19 cellular contexts compared by ENCODE assay signal in the genomic region with DNA sequence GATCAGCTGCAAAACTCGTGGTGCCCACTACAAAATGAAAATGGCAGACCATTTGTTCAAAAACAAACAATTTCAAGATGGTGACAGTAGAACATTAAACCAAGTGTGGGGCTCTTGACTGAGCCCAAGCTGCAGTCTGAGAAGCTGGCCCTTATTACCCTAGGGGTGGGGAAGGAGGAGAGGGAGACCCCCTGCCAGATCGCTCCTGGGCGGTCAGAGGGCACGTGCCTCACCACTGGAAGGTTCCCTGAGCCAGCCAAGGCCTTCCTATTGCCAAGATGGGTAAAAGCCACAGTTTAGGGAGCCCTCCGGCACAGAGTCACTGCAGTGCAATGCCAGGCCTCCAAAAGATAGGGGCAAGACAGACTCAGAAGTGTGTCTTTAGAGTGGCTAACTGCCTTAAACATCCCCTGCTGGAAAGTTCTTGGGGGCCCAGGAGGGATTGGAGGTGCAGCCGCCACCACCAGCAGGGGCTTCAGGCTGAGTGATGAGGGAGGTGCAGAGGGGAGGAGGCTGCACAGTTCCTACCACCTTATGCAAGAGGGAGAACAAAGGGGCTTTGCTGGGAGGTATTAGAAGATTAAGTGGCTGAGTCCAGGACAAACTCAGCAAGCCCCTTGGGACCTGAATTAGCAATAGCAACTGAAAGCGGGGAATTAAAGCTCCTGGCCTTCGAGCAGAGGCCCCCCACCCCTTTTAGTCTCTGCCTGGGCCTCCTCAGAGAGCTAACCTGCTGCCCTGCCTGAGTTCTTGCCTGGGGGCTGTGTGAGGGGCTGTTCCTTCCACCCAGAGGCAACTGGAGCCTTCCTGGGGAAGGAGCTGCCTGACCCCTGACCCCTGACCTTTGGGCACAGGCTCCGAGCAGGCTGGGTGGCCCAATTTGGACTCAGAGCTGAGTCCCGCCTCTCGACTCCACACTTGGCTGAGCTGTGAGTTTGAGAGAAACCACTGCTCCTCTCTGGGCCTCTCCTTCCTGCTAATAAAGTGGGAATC.
"Had no signal": no experiment of that assay in that cellular context is flagged by ENCODE, and none has a peak within 500 bp of the region (broad histone marks: within the 10 kb centered on the region; RNA-seq: fewer than 3 reads in every experiment).

No MANE protein-coding gene starts in this region.

- H3K36me3 Mint-ChIP-seq: activated CD8-positive, alpha-beta memory T cell treated with anti-CD3 and anti-CD28 coated beads, Interleukin-2, amount 10 ng/mL, durations not matched to agents 7 days and 5 days; activated naive CD8-positive, alpha-beta T cell treated with anti-CD3 and anti-CD28 coated beads for 36 hours; naive thymus-derived CD4-positive, alpha-beta T cell; stimulated activated naive B cell treated with anti-CD40 and anti-IgM and Interleukin-4, amounts not matched to agents 10 μg/mL and 1 μg/mL and 100 μg/mL, for 72 hours had no signal

- H3K36me3 ChIP-seq: breast epithelium, esophagus muscularis mucosa, lower lobe of right lung, prostate gland, right lobe of liver, spleen, transverse colon had no signal

- H3K4me3 ChIP-seq: breast epithelium, esophagus muscularis mucosa, lower lobe of right lung, prostate gland, right lobe of liver, spleen, transverse colon had no signal

- DNase-seq: activated CD4-positive, alpha-beta T cell treated with anti-CD3 and anti-CD28 coated beads, Interleukin-2, amount 50 U/mL, for 48 hours; activated CD4-positive, CD25-positive, alpha-beta regulatory T cell treated with anti-CD3 and anti-CD28 coated beads, Interleukin-2, amount 50 U/mL, for 72 hours; activated CD8-positive, alpha-beta memory T cell treated with anti-CD3 and anti-CD28 coated beads, Interleukin-2, amount 10 ng/mL, durations not matched to agents 7 days and 5 days; activated gamma-delta T cell treated with Interleukin-2 at 50 U/mL for 16 hours; activated naive CD8-positive, alpha-beta T cell treated with anti-CD3 and anti-CD28 coated beads for 36 hours; activated T-cell treated with anti-CD3 and anti-CD28 coated beads, Interleukin-2, amount 50 U/mL, for 4 hours; glutamatergic neuron; lower lobe of right lung; naive thymus-derived CD4-positive, alpha-beta T cell; occipital lobe; right lobe of liver; stimulated activated CD4-positive, alpha-beta T cell treated with anti-CD3 and anti-CD28 coated beads, Interleukin-1b, Interleukin-23, amount 100 ng/mL, for 48 hours; stimulated activated naive B cell treated with anti-CD40 and anti-IgM and Interleukin-4, amounts not matched to agents 10 μg/mL and 1 μg/mL and 100 μg/mL, for 72 hours; transverse colon had no signal

- H3K4me1 Mint-ChIP-seq: activated CD8-positive, alpha-beta memory T cell treated with anti-CD3 and anti-CD28 coated beads, Interleukin-2, amount 10 ng/mL, durations not matched to agents 7 days and 5 days; activated naive CD8-positive, alpha-beta T cell treated with anti-CD3 and anti-CD28 coated beads for 36 hours; naive thymus-derived CD4-positive, alpha-beta T cell; stimulated activated naive B cell treated with anti-CD40 and anti-IgM and Interleukin-4, amounts not matched to agents 10 μg/mL and 1 μg/mL and 100 μg/mL, for 72 hours had no signal

- H3K9me3 Mint-ChIP-seq: activated naive CD8-positive, alpha-beta T cell treated with anti-CD3 and anti-CD28 coated beads for 36 hours; activated T-cell treated with anti-CD3 and anti-CD28 coated beads, Interleukin-2, amount 50 U/mL, for 4 hours; naive thymus-derived CD4-positive, alpha-beta T cell; stimulated activated naive B cell treated with anti-CD40 and anti-IgM and Interleukin-4, amounts not matched to agents 10 μg/mL and 1 μg/mL and 100 μg/mL, for 72 hours; T-helper 1 cell treated with Interleukin-12 subunit alpha and Interleukin-12 subunit beta and Interleukin-4 antibody, amounts not matched to agents 30 μg/mL and 1 μg/mL, for 36 hours had no signal

- H3K27me3 ChIP-seq: breast epithelium, right lobe of liver, transverse colon had no signal

- H3K9me3 ChIP-seq: breast epithelium, esophagus muscularis mucosa, lower lobe of right lung, prostate gland, right lobe of liver, spleen, transverse colon had no signal

- ATAC-seq: activated CD8-positive, alpha-beta memory T cell treated with anti-CD3 and anti-CD28 coated beads, Interleukin-2, amount 10 ng/mL, durations not matched to agents 7 days and 5 days; activated T-cell treated with anti-CD3 and anti-CD28 coated beads, Interleukin-2, amount 50 U/mL, for 4 hours; lower lobe of right lung; naive thymus-derived CD4-positive, alpha-beta T cell; stimulated activated naive B cell treated with anti-CD40 and anti-IgM and Interleukin-4, amounts not matched to agents 10 μg/mL and 1 μg/mL and 100 μg/mL, for 72 hours had no signal

- H3K27ac Mint-ChIP-seq: activated CD8-positive, alpha-beta memory T cell treated with anti-CD3 and anti-CD28 coated beads, Interleukin-2, amount 10 ng/mL, durations not matched to agents 7 days and 5 days; activated naive CD8-positive, alpha-beta T cell treated with anti-CD3 and anti-CD28 coated beads for 36 hours; naive thymus-derived CD4-positive, alpha-beta T cell; stimulated activated naive B cell treated with anti-CD40 and anti-IgM and Interleukin-4, amounts not matched to agents 10 μg/mL and 1 μg/mL and 100 μg/mL, for 72 hours; T-helper 1 cell treated with Interleukin-12 subunit alpha and Interleukin-12 subunit beta and Interleukin-4 antibody, amounts not matched to agents 30 μg/mL and 1 μg/mL, for 36 hours had no signal

- H3K27me3 Mint-ChIP-seq: activated CD8-positive, alpha-beta memory T cell treated with anti-CD3 and anti-CD28 coated beads, Interleukin-2, amount 10 ng/mL, durations not matched to agents 7 days and 5 days had no signal

- H3K4me1 ChIP-seq: breast epithelium, esophagus muscularis mucosa, lower lobe of right lung, prostate gland, spleen, transverse colon had no signal

- H3K4me3 Mint-ChIP-seq: activated CD8-positive, alpha-beta memory T cell treated with anti-CD3 and anti-CD28 coated beads, Interleukin-2, amount 10 ng/mL, durations not matched to agents 7 days and 5 days; activated naive CD8-positive, alpha-beta T cell treated with anti-CD3 and anti-CD28 coated beads for 36 hours; activated T-cell treated with anti-CD3 and anti-CD28 coated beads, Interleukin-2, amount 50 U/mL, for 4 hours; naive thymus-derived CD4-positive, alpha-beta T cell; stimulated activated naive B cell treated with anti-CD40 and anti-IgM and Interleukin-4, amounts not matched to agents 10 μg/mL and 1 μg/mL and 100 μg/mL, for 72 hours; T-helper 1 cell treated with Interleukin-12 subunit alpha and Interleukin-12 subunit beta and Interleukin-4 antibody, amounts not matched to agents 30 μg/mL and 1 μg/mL, for 36 hours had no signal

- H3K27ac ChIP-seq: breast epithelium, esophagus muscularis mucosa, lower lobe of right lung, prostate gland, right lobe of liver, spleen, transverse colon had no signal
